1 cellular context compared by ENCODE assay signal in genomic region chr15:41341519-41341918, GRCh38.
TF ChIP-seq lines count a peak whose summit lies in the region.

No MANE protein-coding gene starts in this region.

TF ChIP-seq in WTC11, 78 proteins besides CTCF, POLR2A, EP300 and RAD21 (continued from another document):
- TF ChIP-seq, protein P1, sequence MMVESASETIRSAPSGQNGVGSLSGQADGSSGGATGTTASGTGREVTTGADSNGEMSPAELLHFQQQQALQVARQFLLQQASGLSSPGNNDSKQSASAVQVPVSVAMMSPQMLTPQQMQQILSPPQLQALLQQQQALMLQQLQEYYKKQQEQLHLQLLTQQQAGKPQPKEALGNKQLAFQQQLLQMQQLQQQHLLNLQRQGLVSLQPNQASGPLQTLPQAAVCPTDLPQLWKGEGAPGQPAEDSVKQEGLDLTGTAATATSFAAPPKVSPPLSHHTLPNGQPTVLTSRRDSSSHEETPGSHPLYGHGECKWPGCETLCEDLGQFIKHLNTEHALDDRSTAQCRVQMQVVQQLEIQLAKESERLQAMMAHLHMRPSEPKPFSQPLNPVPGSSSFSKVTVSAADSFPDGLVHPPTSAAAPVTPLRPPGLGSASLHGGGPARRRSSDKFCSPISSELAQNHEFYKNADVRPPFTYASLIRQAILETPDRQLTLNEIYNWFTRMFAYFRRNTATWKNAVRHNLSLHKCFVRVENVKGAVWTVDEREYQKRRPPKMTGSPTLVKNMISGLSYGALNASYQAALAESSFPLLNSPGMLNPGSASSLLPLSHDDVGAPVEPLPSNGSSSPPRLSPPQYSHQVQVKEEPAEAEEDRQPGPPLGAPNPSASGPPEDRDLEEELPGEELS (CRISPR knock-in tag; IDR thresholded peaks at IDR 0.05): no peak
- TF ChIP-seq PRRX2 (CRISPR knock-in tag; IDR thresholded peaks at IDR 0.05) (no peak), USF2 (CRISPR knock-in tag; IDR thresholded peaks at IDR 0.05) (no peak), E2F1 (CRISPR knock-in tag; IDR thresholded peaks at IDR 0.05) (no peak), ESRRA (CRISPR knock-in tag; IDR thresholded peaks at IDR 0.05; ENCODE audit: borderline replicate concordance) (no peak), ZMAT4 (CRISPR knock-in tag; IDR thresholded peaks at IDR 0.05) (no peak), ZNF416 (CRISPR knock-in tag; IDR thresholded peaks at IDR 0.05) (no peak), ZNF423 (CRISPR knock-in tag; IDR thresholded peaks at IDR 0.05) (no peak), ZNF138 (CRISPR knock-in tag; conservative IDR thresholded peaks at IDR 0.05) (no peak)
